Comparison of ENCODE assay signal across 13 cellular contexts in genomic region chr12:4293942-4294505, GRCh38. TPM values are rescaled to one million over a fixed set of nuclear protein-coding genes. Genes with fewer than 3 reads are reported as not detected.
DNase-seq lines count a peak whose midpoint lies in the region; ATAC-seq, FAIRE-seq and TF ChIP-seq lines count a peak whose summit lies in the region.
"Had no signal": no experiment of that assay in that cellular context is flagged by ENCODE, and none has a peak within 500 bp of the region (broad histone marks: within the 10 kb centered on the region; RNA-seq: fewer than 3 reads in every experiment).

No MANE protein-coding gene starts in this region.

- H3K4me1 ChIP-seq in HepG2 (ENCODE audit: insufficient read depth, low read length) = no peaks in the 10 kb centered on the region
- H3K4me1 ChIP-seq in right lobe of liver = no peaks in the 10 kb centered on the region
- H3K4me1 ChIP-seq: gastrocnemius medialis had no signal

- CTCF ChIA-PET in HepG2 (lab: Yijun Ruan, JAX; ENCODE audit: low intra/inter-chr PET ratio, low total read pairs) = no interaction called here

- no peak overlapping the region for H3K4me2 ChIP-seq in HepG2 (ENCODE audit: low read depth, low read length)

- H3K4me1 Mint-ChIP-seq in activated naive CD8-positive, alpha-beta T cell treated with anti-CD3 and anti-CD28 coated beads, Interleukin-2, amount 10 ng/mL, durations not matched to agents 7 days and 5 days = peaks cover 59% of the 10 kb centered on the region
- H3K4me1 Mint-ChIP-seq in immature natural killer cell = peaks cover 55 to 92% of the 10 kb centered on the region in 2 donors
- peaks cover 5% of the 10 kb centered on the region for H3K4me1 Mint-ChIP-seq in type B pancreatic cell (ENCODE audit: unreplicated experiment)

- H3K4me3 Mint-ChIP-seq in activated naive CD8-positive, alpha-beta T cell treated with anti-CD3 and anti-CD28 coated beads, Interleukin-2, amount 10 ng/mL, durations not matched to agents 7 days and 5 days = peak overlapping the region; percentile 73
- H3K4me3 Mint-ChIP-seq in immature natural killer cell = peak overlapping the region; percentile 64 to 69 (median 67)
- no peak overlapping the region for H3K4me3 Mint-ChIP-seq in type B pancreatic cell

- POLR2A ChIA-PET in HepG2 (lab: Yijun Ruan, JAX) = no interaction called here
- POLR2A ChIA-PET in activated naive CD8-positive, alpha-beta T cell treated with anti-CD3 and anti-CD28 coated beads, Interleukin-2, amount 10 ng/mL, durations not matched to agents 7 days and 5 days (lab: Charles Lee) = interaction anchor here (1.0 to 4.1 kb wide), 4 partner anchors 11 to 17 kb away, joined by 4 to 22 read pairs (median 12); no protein-coding TSS in a partner anchor

- H3K36me3 ChIP-seq in HepG2 (replicated peaks in 1 of 2; ENCODE audit: control insufficient read depth in 1 of 2, insufficient read depth in 2 of 2, low read length in 2 of 2) (no peaks in the 10 kb centered on the region), right lobe of liver (no peaks in the 10 kb centered on the region)
- H3K36me3 ChIP-seq: gastrocnemius medialis had no signal

- no peak for FAIRE-seq in HepG2 (lab: Jason Lieb, UNC)
- FAIRE-seq: GM18507 had no signal

- H3K27ac Mint-ChIP-seq in activated naive CD8-positive, alpha-beta T cell treated with anti-CD3 and anti-CD28 coated beads, Interleukin-2, amount 10 ng/mL, durations not matched to agents 7 days and 5 days = peak overlapping the region; percentile 92
- H3K27ac Mint-ChIP-seq in immature natural killer cell (peak overlapping the region; percentile 91 to 97 (median 92)), type B pancreatic cell (peak overlapping the region; percentile 54)

- H3K36me3 Mint-ChIP-seq in activated naive CD8-positive, alpha-beta T cell treated with anti-CD3 and anti-CD28 coated beads, Interleukin-2, amount 10 ng/mL, durations not matched to agents 7 days and 5 days = peaks cover 53% of the 10 kb centered on the region
- H3K36me3 Mint-ChIP-seq in immature natural killer cell (peaks cover 10 to 54% (median 11%) of the 10 kb centered on the region in 3 donors), type B pancreatic cell (peaks cover 68% of the 10 kb centered on the region)

- no peaks in the 10 kb centered on the region for H3K9me3 Mint-ChIP-seq in activated naive CD8-positive, alpha-beta T cell treated with anti-CD3 and anti-CD28 coated beads, Interleukin-2, amount 10 ng/mL, durations not matched to agents 7 days and 5 days
- no peaks in the 10 kb centered on the region for H3K9me3 Mint-ChIP-seq in immature natural killer cell
- H3K9me3 Mint-ChIP-seq in type B pancreatic cell = no peaks in the 10 kb centered on the region

- TF ChIP-seq RAD21 in HepG2 (CRISPR knock-in tag; IDR thresholded peaks at IDR 0.05) = no peak

- BruUV-seq in HepG2 (replicated peaks; lab: Mats Ljungman, UMichigan) = no TSS peak

- H2AFZ ChIP-seq in HepG2 (ENCODE audit: low read length) = no peak overlapping the region

- TF ChIP-seq POLR2A in HepG2 (IDR thresholded peaks at IDR 0.05; ENCODE audit: insufficient read depth in 1 of 2, low read depth in 2 of 2, low read length in 2 of 2) (no peak), right lobe of liver (IDR thresholded peaks at IDR 0.05) (no peak)

- TF ChIP-seq EP300 in HepG2 (IDR thresholded peaks at IDR 0.05; ENCODE audit: low read depth in 2 of 2, low read length in 2 of 2) (no peak), HepG2 (CRISPR knock-in tag; IDR thresholded peaks at IDR 0.05; ENCODE audit: borderline replicate concordance) (no peak)

- peaks cover 0 to 63% of the 10 kb centered on the region in 2 experiments for H3K27me3 ChIP-seq in HepG2 (ENCODE audit: control insufficient read depth in 1 of 2, insufficient read depth in 2 of 2, low read length in 2 of 2)
- H3K27me3 ChIP-seq in right lobe of liver = no peaks in the 10 kb centered on the region
- H3K27me3 ChIP-seq: left lung had no signal

- H3K9ac ChIP-seq in HepG2 (ENCODE audit: insufficient read depth, low read depth, low read length) = no peak overlapping the region

- no peak for TF ChIP-seq CTCF in HepG2 (CRISPR knock-in tag; IDR thresholded peaks at IDR 0.05)
- TF ChIP-seq CTCF in right lobe of liver (IDR thresholded peaks at IDR 0.05) = no peak
- TF ChIP-seq CTCF in type B pancreatic cell (conservative IDR thresholded peaks at IDR 0.05) = no peak

- no peaks in the 10 kb centered on the region for H3K27me3 Mint-ChIP-seq in activated naive CD8-positive, alpha-beta T cell treated with anti-CD3 and anti-CD28 coated beads, Interleukin-2, amount 10 ng/mL, durations not matched to agents 7 days and 5 days
- peaks cover 0 to 8% (median 2%) of the 10 kb centered on the region in 3 donors for H3K27me3 Mint-ChIP-seq in immature natural killer cell (ENCODE audit: low read depth in 3 of 3)
- no peaks in the 10 kb centered on the region for H3K27me3 Mint-ChIP-seq in type B pancreatic cell

- no peaks in the 10 kb centered on the region for H3K79me2 ChIP-seq in HepG2 (ENCODE audit: insufficient read depth, low read length)

- H3K27ac ChIP-seq in HepG2 (ENCODE audit: extremely low read length, insufficient read depth, low read length) (no peak overlapping the region), right lobe of liver (no peak overlapping the region)
- H3K27ac ChIP-seq: gastrocnemius medialis, left lung had no signal

- WGBS in HepG2 (ENCODE audit: low lambda C conversion rate) = 27% methylated on average over 8 of the region's 16 CpGs
- WGBS in right lobe of liver (ENCODE audit: insufficient coverage, low coverage, low lambda C conversion rate, missing lambda C conversion rate) = 54% methylated on average over 11 of the region's 16 CpGs

- ATAC-seq in HepG2 (peak; percentile 68), right lobe of liver (no peak), left lobe of liver (no peak)
- ATAC-seq in activated naive CD8-positive, alpha-beta T cell treated with anti-CD3 and anti-CD28 coated beads, Interleukin-2, amount 10 ng/mL, durations not matched to agents 7 days and 5 days (ENCODE audit: low read depth) = peak; percentile 56
- ATAC-seq: gastrocnemius medialis, left lung had no signal

- DNase-seq in HepG2 (ENCODE audit: low spot score) (no peak), right lobe of liver (no peak), immature natural killer cell (no peak), type B pancreatic cell (ENCODE audit: extremely low spot score, unreplicated experiment) (no peak), left lobe of liver (ENCODE audit: low spot score) (no peak), ecto neural progenitor cell (ENCODE audit: low spot score) (no peak), SHP77 (lab: John Stamatoyannopoulos, UW) (no peak)
- no peak for DNase-seq in activated naive CD8-positive, alpha-beta T cell treated with anti-CD3 and anti-CD28 coated beads, Interleukin-2, amount 10 ng/mL, durations not matched to agents 7 days and 5 days
- DNase-seq: dermis blood vessel endothelial cell, gastrocnemius medialis, left lung, NCI-H2171 had no signal

- intact Hi-C loops in HepG2 (cut with micrococcal nuclease; ENCODE audit: unreplicated experiment) (no loop called here), right lobe of liver (cut with DNase I) (no loop called here)

- H3K9me3 ChIP-seq in HepG2 (ENCODE audit: low read length) (no peaks in the 10 kb centered on the region), right lobe of liver (no peaks in the 10 kb centered on the region)
- H3K9me3 ChIP-seq: gastrocnemius medialis, left lung had no signal

- no peak overlapping the region for H3K4me3 ChIP-seq in HepG2 (replicated peaks in 1 of 3; ENCODE audit: insufficient read depth in 1 of 3, low read depth in 2 of 3, low read length in 3 of 3)
- H3K4me3 ChIP-seq in right lobe of liver = no peak overlapping the region
- H3K4me3 ChIP-seq: gastrocnemius medialis, left lung had no signal

- in situ Hi-C loops in HepG2 (cut with HindIII; ENCODE audit: extremely low pct_ligation_motif_present, low pct_unique_long_range_greater_than_20kb) = no loop called here

- H4K20me1 ChIP-seq in HepG2 (ENCODE audit: insufficient read depth, low read length) = no peaks in the 10 kb centered on the region

RNA-seq across cellular contexts. Expression of gene CCND2, which starts 20.5 kb away (rescaled TPM):
- total RNA-seq in HepG2 (2016; rRNA removed; fragmentation: Illumina TruSeq; extraction: Trizol) (1.1 and 1.4 TPM in 2 replicates), right lobe of liver (1 to 10 TPM; 1.1 to 6.2 (median 1.5) TPM), type B pancreatic cell (ENCODE audit: low replicate concordance) (261 and 278 TPM in 2 replicates), left lobe of liver (3.5 TPM)
- total RNA-seq in HepG2 (2016; cell fraction: cytosol; rRNA removed; fragmentation: Illumina TruSeq; extraction: Trizol; ENCODE audit: low read depth) = 0.09 and 0.20 TPM in 2 replicates
- 1.1 and 1.3 TPM in 2 replicates for total RNA-seq in HepG2 (2016; cell fraction: insoluble cytoplasmic fraction; rRNA removed; fragmentation: Illumina TruSeq; extraction: Trizol)
- total RNA-seq in HepG2 (2016; cell fraction: membrane; rRNA removed; fragmentation: Illumina TruSeq; extraction: Trizol) = 0.28 and 0.34 TPM in 2 replicates
- 1.3 and 1.4 TPM in 2 replicates for total RNA-seq in HepG2 (2016; cell fraction: nucleus; rRNA removed; fragmentation: Illumina TruSeq; extraction: Trizol)
- polyA plus RNA-seq in HepG2 (2011; rRNA removed) (0.61 and 0.90 TPM in 2 replicates), immature natural killer cell (10 to 100 TPM; 47.5 to 83.3 (median 71.4) TPM)
- 0.34 and 0.68 TPM in 2 replicates for polyA plus RNA-seq in HepG2 (2011; cell fraction: cytosol; rRNA removed)
- polyA plus RNA-seq in HepG2 (2011; cell fraction: nucleus; rRNA removed) = 1.3 and 1.6 TPM in 2 replicates
- polyA plus RNA-seq in HepG2 (2012) = 0.36 and 0.44 TPM in 2 replicates
- polyA plus RNA-seq in HepG2 (2016; cell fraction: cytosol; fragmentation: Illumina TruSeq; extraction: Trizol; ENCODE audit: low read depth) = 0.06 and 0.07 TPM in 2 replicates
- polyA plus RNA-seq in HepG2 (2016; cell fraction: insoluble cytoplasmic fraction; fragmentation: Illumina TruSeq; extraction: Trizol; ENCODE audit: low read depth) = 0.34 and 0.55 TPM in 2 replicates
- 0.05 and 0.07 TPM in 2 replicates for polyA plus RNA-seq in HepG2 (2016; cell fraction: membrane; fragmentation: Illumina TruSeq; extraction: Trizol; ENCODE audit: low read depth)
- polyA plus RNA-seq in HepG2 (2016; cell fraction: nucleus; fragmentation: Illumina TruSeq; extraction: Trizol; ENCODE audit: insufficient read depth, low read depth) = 0.85 and 1.2 TPM in 2 replicates
- polyA minus RNA-seq in HepG2 (2011; rRNA and poly(A)+ RNA removed; ENCODE audit: low replicate concordance) = 2.3 and 2.5 TPM in 2 replicates
- 1.4 and 2.3 TPM in 2 replicates for polyA minus RNA-seq in HepG2 (2011; cell fraction: cytosol; rRNA and poly(A)+ RNA removed)
- polyA minus RNA-seq in HepG2 (2011; cell fraction: nucleus; rRNA and poly(A)+ RNA removed) = 1.3 and 2.0 TPM in 2 replicates
- 100 to 1,000 TPM; 417 to 438 TPM for total RNA-seq in activated naive CD8-positive, alpha-beta T cell treated with anti-CD3 and anti-CD28 coated beads, Interleukin-2, amount 10 ng/mL, durations not matched to agents 7 days and 5 days

RNA-seq across cellular contexts. Expression of gene TIGAR, which starts 27.0 kb away (rescaled TPM):
- total RNA-seq in HepG2 (2016; rRNA removed; fragmentation: Illumina TruSeq; extraction: Trizol) = 21.8 and 41.3 TPM in 2 replicates
- 3.2 and 3.9 TPM in 2 replicates for total RNA-seq in HepG2 (2016; cell fraction: cytosol; rRNA removed; fragmentation: Illumina TruSeq; extraction: Trizol; ENCODE audit: low read depth)
- 19.7 and 41.8 TPM in 2 replicates for total RNA-seq in HepG2 (2016; cell fraction: insoluble cytoplasmic fraction; rRNA removed; fragmentation: Illumina TruSeq; extraction: Trizol)
- 7.2 and 8.4 TPM in 2 replicates for total RNA-seq in HepG2 (2016; cell fraction: membrane; rRNA removed; fragmentation: Illumina TruSeq; extraction: Trizol)
- total RNA-seq in HepG2 (2016; cell fraction: nucleus; rRNA removed; fragmentation: Illumina TruSeq; extraction: Trizol) = 8.8 and 9.1 TPM in 2 replicates
- polyA plus RNA-seq in HepG2 (2011; rRNA removed) = 2.6 and 3.2 TPM in 2 replicates
- 1.2 and 2.6 TPM in 2 replicates for polyA plus RNA-seq in HepG2 (2011; cell fraction: cytosol; rRNA removed)
- polyA plus RNA-seq in HepG2 (2011; cell fraction: nucleus; rRNA removed) = 0.39 and 0.83 TPM in 2 replicates
- polyA plus RNA-seq in HepG2 (2012) = 3.9 and 5.6 TPM in 2 replicates
- 3.0 and 3.7 TPM in 2 replicates for polyA plus RNA-seq in HepG2 (2016; cell fraction: cytosol; fragmentation: Illumina TruSeq; extraction: Trizol; ENCODE audit: low read depth)
- polyA plus RNA-seq in HepG2 (2016; cell fraction: insoluble cytoplasmic fraction; fragmentation: Illumina TruSeq; extraction: Trizol; ENCODE audit: low read depth) = 43.8 and 46.1 TPM in 2 replicates
- 5.4 and 6.3 TPM in 2 replicates for polyA plus RNA-seq in HepG2 (2016; cell fraction: membrane; fragmentation: Illumina TruSeq; extraction: Trizol; ENCODE audit: low read depth)
- polyA plus RNA-seq in HepG2 (2016; cell fraction: nucleus; fragmentation: Illumina TruSeq; extraction: Trizol; ENCODE audit: insufficient read depth, low read depth) = 14.8 and 16.6 TPM in 2 replicates
- polyA minus RNA-seq in HepG2 (2011; rRNA and poly(A)+ RNA removed; ENCODE audit: low replicate concordance) = 0.30 and 1.3 TPM in 2 replicates
- polyA minus RNA-seq in HepG2 (2011; cell fraction: cytosol; rRNA and poly(A)+ RNA removed) = 2.0 and 2.2 TPM in 2 replicates
- 1.9 and 2.7 TPM in 2 replicates for polyA minus RNA-seq in HepG2 (2011; cell fraction: nucleus; rRNA and poly(A)+ RNA removed)
- 1 to 10 TPM; 4.0 to 9.1 (median 5.1) TPM for total RNA-seq in right lobe of liver
- 10 to 100 TPM in 1 of 2 experiments, 1 to 10 TPM in 1; 9.7 to 11.4 TPM for total RNA-seq in activated naive CD8-positive, alpha-beta T cell treated with anti-CD3 and anti-CD28 coated beads, Interleukin-2, amount 10 ng/mL, durations not matched to agents 7 days and 5 days
- 1 to 10 TPM; 2.1 to 8.9 (median 4.3) TPM for polyA plus RNA-seq in immature natural killer cell
- total RNA-seq in type B pancreatic cell (ENCODE audit: low replicate concordance) = 17.2 and 51.5 TPM in 2 replicates
- 3.0 TPM for total RNA-seq in left lobe of liver

Comparison
In these comparisons a context has a peak if more than half of its experiments do, and no peak if none do; other contexts are left out.
1. ATAC-seq: peak in HepG2 (single experiment) and activated naive CD8-positive, alpha-beta T cell treated with anti-CD3 and anti-CD28 coated beads, Interleukin-2, amount 10 ng/mL, durations not matched to agents 7 days and 5 days (single experiment); none in right lobe of liver (0 of 4) and left lobe of liver (single experiment).
2. RNA of gene CCND2, which starts 20.5 kb away (total RNA-seq): 417 to 438 TPM in activated naive CD8-positive, alpha-beta T cell treated with anti-CD3 and anti-CD28 coated beads, Interleukin-2, amount 10 ng/mL, durations not matched to agents 7 days and 5 days and 261 to 278 TPM in type B pancreatic cell; 3.5 TPM in left lobe of liver (single experiment), 1.1 to 6.2 TPM in right lobe of liver and 0.09 to 1.4 TPM in HepG2; every median in the first group is over 10 times any median in the second.
3. Peak in every context shown above with its lines, with median percentiles within 50 percentile points of each other: H3K27ac Mint-ChIP-seq.